ENCODE assay signal across 19 cellular contexts in genomic region chr22:49726701-49727101, GRCh38.
"Had no signal": no experiment of that assay in that cellular context is flagged by ENCODE, and none has a peak within 500 bp of the region (broad histone marks: within the 10 kb centered on the region; RNA-seq: fewer than 3 reads in every experiment).

No MANE protein-coding gene starts in this region.

- H3K4me3 Mint-ChIP-seq: natural killer cell treated with Interleukin-12 subunit alpha and Interleukin-12 subunit beta and Interleukin-15 and Interleukin-18, amount 100 ng/mL, for 72 hours; stimulated activated naive B cell treated with anti-CD40 and anti-IgM and Interleukin-4, amounts not matched to agents 10 μg/mL and 1 μg/mL and 100 μg/mL, for 72 hours had no signal

- DNase-seq: cortex of kidney; effector CD8-positive, alpha-beta T cell; hippocampal formation; kidney glomerular epithelial cell; mammary epithelial cell; occipital lobe; psoas muscle; retina; spleen; stimulated activated CD4-positive, alpha-beta T cell treated with anti-CD3 and anti-CD28 coated beads, Interleukin-15, amount 100 ng/mL, for 24 hours; stimulated activated CD4-positive, alpha-beta T cell treated with anti-CD3 and anti-CD28 coated beads, Interleukin-1b, Interleukin-23, amount 100 ng/mL, for 48 hours; stimulated activated CD4-positive, alpha-beta T cell treated with anti-CD3 and anti-CD28 coated beads, Interleukin-4, amount 100 ng/mL, for 24 hours; stimulated activated naive B cell treated with anti-CD40 and anti-IgM and Interleukin-4, amounts not matched to agents 10 μg/mL and 1 μg/mL and 100 μg/mL, for 72 hours; stimulated activated naive CD8-positive, alpha-beta T cell treated with anti-CD3 and anti-CD28 coated beads, Interleukin-15, amount 100 ng/mL, for 72 hours; testis had no signal

- ATAC-seq: heart left ventricle; natural killer cell treated with Interleukin-12 subunit alpha and Interleukin-12 subunit beta and Interleukin-15 and Interleukin-18, amount 100 ng/mL, for 72 hours; psoas muscle; sciatic nerve; stimulated activated naive B cell treated with anti-CD40 and anti-IgM and Interleukin-4, amounts not matched to agents 10 μg/mL and 1 μg/mL and 100 μg/mL, for 72 hours; stimulated activated naive CD8-positive, alpha-beta T cell treated with anti-CD3 and anti-CD28 coated beads, Interleukin-15, amount 100 ng/mL, for 72 hours had no signal

- H3K9me3 Mint-ChIP-seq: natural killer cell treated with Interleukin-12 subunit alpha and Interleukin-12 subunit beta and Interleukin-15 and Interleukin-18, amount 100 ng/mL, for 72 hours; neural progenitor cell; stimulated activated naive B cell treated with anti-CD40 and anti-IgM and Interleukin-4, amounts not matched to agents 10 μg/mL and 1 μg/mL and 100 μg/mL, for 72 hours; stimulated activated naive CD8-positive, alpha-beta T cell treated with anti-CD3 and anti-CD28 coated beads, Interleukin-15, amount 100 ng/mL, for 72 hours had no signal

- H3K4me1 Mint-ChIP-seq: neural progenitor cell had no signal

- H3K36me3 Mint-ChIP-seq: natural killer cell treated with Interleukin-12 subunit alpha and Interleukin-12 subunit beta and Interleukin-15 and Interleukin-18, amount 100 ng/mL, for 72 hours; neural progenitor cell had no signal

- H3K27ac Mint-ChIP-seq: natural killer cell treated with Interleukin-12 subunit alpha and Interleukin-12 subunit beta and Interleukin-15 and Interleukin-18, amount 100 ng/mL, for 72 hours; neural progenitor cell; stimulated activated naive B cell treated with anti-CD40 and anti-IgM and Interleukin-4, amounts not matched to agents 10 μg/mL and 1 μg/mL and 100 μg/mL, for 72 hours; stimulated activated naive CD8-positive, alpha-beta T cell treated with anti-CD3 and anti-CD28 coated beads, Interleukin-15, amount 100 ng/mL, for 72 hours had no signal
